1 cellular context compared by ENCODE assay signal in the genomic region with DNA sequence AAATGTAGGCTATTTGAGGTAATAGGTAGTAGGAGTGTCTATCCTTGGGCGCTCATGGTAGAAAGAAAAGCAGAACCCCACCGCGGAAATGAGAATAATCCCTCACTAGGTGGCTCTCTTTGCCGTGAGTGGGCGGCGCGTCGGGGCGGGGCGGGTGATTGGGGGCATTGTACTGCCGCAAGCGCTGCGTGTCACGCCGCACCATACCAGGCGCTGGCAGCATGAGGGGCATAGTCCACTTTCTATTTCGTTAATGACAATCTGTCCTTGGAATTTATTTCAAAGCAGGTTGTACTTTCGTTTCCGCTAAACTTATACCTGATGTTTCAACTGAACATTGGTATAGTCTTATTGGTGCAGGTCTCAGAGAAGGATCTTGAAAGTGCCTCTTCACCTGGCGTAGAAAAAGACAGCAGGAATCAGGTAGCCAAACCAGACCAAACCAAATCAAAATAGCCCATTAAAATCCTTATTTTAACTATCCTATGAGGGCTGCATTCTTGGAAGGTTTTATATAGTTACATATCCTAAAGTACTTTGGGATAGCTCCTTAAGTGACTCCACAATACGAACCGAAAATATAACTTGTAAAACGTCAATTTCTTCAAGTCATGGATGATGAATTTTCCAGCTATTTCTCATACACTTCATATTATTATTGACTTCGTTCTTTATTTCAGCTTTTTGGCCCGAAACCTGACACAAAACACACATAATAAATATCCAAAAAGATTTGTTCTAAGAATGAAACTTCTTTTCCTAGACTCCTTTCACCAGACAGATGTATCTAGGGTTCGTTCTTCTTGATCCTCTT.
TF ChIP-seq lines count a peak whose summit lies in the region.

No MANE protein-coding gene starts in this region.

TF ChIP-seq in HepG2, 621 proteins besides CTCF, POLR2A, EP300 and RAD21 (continues in another document):
- TF ChIP-seq CHD2 (IDR thresholded peaks at IDR 0.05; ENCODE audit: low read depth, low read length) (no peak), ZNF160 (CRISPR knock-in tag; IDR thresholded peaks at IDR 0.05) (no peak), ADNP (CRISPR knock-in tag; IDR thresholded peaks at IDR 0.05) (no peak), GTF3A (CRISPR knock-in tag; conservative IDR thresholded peaks at IDR 0.05) (no peak), RARA (CRISPR knock-in tag; IDR thresholded peaks at IDR 0.05) (peak; percentile 48; the same call in 1 of the 2 replicates), CREM (IDR thresholded peaks at IDR 0.05) (peak; percentile 49), CREM (CRISPR knock-in tag; IDR thresholded peaks at IDR 0.05) (no peak), ZNF790 (CRISPR knock-in tag; IDR thresholded peaks at IDR 0.05; ENCODE audit: borderline replicate concordance) (no peak), SNAI1 (CRISPR knock-in tag; IDR thresholded peaks at IDR 0.05; ENCODE audit: borderline replicate concordance) (peak; percentile 48; the same call in 1 of the 2 replicates), ARID2 (CRISPR knock-in tag; IDR thresholded peaks at IDR 0.05; ENCODE audit: borderline replicate concordance) (no peak), RXRA (CRISPR knock-in tag; IDR thresholded peaks at IDR 0.05) (peak; percentile 48; the same call in 1 of the 2 replicates), MXI1 (IDR thresholded peaks at IDR 0.05; ENCODE audit: borderline replicate concordance, low read depth, low read length) (peak; percentile 88; the same call in 1 of the 3 replicates), PHF5A (CRISPR knock-in tag; IDR thresholded peaks at IDR 0.05; ENCODE audit: low read depth, unreplicated experiment) (peak; percentile 35), ZNF225 (CRISPR knock-in tag; IDR thresholded peaks at IDR 0.05) (no peak), CHCHD3 (CRISPR knock-in tag; IDR thresholded peaks at IDR 0.05) (no peak), RORA (CRISPR knock-in tag; IDR thresholded peaks at IDR 0.05) (peak; percentile 43; the same call in 1 of the 2 replicates), ZNF83 (CRISPR knock-in tag; IDR thresholded peaks at IDR 0.05; ENCODE audit: borderline replicate concordance) (no peak), SMARCC2 (IDR thresholded peaks at IDR 0.05) (no peak), KLF6 (CRISPR knock-in tag; IDR thresholded peaks at IDR 0.05) (0 out of 2 replicates have a peak, but pooled peaks have one; percentile 50), ZNF446 (CRISPR knock-in tag; IDR thresholded peaks at IDR 0.05) (no peak), TEAD3 (CRISPR knock-in tag; optimal IDR thresholded peaks at IDR 0.05; ENCODE audit: borderline replicate concordance) (peak; percentile 96), ZNF788 (CRISPR knock-in tag; IDR thresholded peaks at IDR 0.05; ENCODE audit: borderline replicate concordance) (no peak; the same call in 1 of the 2 replicates), SALL1 (CRISPR knock-in tag; IDR thresholded peaks at IDR 0.05) (peak; percentile 91), GFI1 (CRISPR knock-in tag; IDR thresholded peaks at IDR 0.05; ENCODE audit: borderline replicate concordance) (no peak), LCORL (IDR thresholded peaks at IDR 0.05) (no peak), LCORL (CRISPR knock-in tag; IDR thresholded peaks at IDR 0.05) (peak; percentile 45; the same call in 1 of the 2 replicates)
- TF ChIP-seq, protein P1, sequence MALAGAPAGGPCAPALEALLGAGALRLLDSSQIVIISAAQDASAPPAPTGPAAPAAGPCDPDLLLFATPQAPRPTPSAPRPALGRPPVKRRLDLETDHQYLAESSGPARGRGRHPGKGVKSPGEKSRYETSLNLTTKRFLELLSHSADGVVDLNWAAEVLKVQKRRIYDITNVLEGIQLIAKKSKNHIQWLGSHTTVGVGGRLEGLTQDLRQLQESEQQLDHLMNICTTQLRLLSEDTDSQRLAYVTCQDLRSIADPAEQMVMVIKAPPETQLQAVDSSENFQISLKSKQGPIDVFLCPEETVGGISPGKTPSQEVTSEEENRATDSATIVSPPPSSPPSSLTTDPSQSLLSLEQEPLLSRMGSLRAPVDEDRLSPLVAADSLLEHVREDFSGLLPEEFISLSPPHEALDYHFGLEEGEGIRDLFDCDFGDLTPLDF (CRISPR knock-in tag; IDR thresholded peaks at IDR 0.05) = peak; percentile 47; the same call in 1 of the 2 replicates
- TF ChIP-seq, protein P2, sequence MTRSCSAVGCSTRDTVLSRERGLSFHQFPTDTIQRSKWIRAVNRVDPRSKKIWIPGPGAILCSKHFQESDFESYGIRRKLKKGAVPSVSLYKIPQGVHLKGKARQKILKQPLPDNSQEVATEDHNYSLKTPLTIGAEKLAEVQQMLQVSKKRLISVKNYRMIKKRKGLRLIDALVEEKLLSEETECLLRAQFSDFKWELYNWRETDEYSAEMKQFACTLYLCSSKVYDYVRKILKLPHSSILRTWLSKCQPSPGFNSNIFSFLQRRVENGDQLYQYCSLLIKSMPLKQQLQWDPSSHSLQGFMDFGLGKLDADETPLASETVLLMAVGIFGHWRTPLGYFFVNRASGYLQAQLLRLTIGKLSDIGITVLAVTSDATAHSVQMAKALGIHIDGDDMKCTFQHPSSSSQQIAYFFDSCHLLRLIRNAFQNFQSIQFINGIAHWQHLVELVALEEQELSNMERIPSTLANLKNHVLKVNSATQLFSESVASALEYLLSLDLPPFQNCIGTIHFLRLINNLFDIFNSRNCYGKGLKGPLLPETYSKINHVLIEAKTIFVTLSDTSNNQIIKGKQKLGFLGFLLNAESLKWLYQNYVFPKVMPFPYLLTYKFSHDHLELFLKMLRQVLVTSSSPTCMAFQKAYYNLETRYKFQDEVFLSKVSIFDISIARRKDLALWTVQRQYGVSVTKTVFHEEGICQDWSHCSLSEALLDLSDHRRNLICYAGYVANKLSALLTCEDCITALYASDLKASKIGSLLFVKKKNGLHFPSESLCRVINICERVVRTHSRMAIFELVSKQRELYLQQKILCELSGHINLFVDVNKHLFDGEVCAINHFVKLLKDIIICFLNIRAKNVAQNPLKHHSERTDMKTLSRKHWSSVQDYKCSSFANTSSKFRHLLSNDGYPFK (CRISPR knock-in tag; IDR thresholded peaks at IDR 0.05; ENCODE audit: borderline replicate concordance) = no peak
- TF ChIP-seq, protein P3, sequence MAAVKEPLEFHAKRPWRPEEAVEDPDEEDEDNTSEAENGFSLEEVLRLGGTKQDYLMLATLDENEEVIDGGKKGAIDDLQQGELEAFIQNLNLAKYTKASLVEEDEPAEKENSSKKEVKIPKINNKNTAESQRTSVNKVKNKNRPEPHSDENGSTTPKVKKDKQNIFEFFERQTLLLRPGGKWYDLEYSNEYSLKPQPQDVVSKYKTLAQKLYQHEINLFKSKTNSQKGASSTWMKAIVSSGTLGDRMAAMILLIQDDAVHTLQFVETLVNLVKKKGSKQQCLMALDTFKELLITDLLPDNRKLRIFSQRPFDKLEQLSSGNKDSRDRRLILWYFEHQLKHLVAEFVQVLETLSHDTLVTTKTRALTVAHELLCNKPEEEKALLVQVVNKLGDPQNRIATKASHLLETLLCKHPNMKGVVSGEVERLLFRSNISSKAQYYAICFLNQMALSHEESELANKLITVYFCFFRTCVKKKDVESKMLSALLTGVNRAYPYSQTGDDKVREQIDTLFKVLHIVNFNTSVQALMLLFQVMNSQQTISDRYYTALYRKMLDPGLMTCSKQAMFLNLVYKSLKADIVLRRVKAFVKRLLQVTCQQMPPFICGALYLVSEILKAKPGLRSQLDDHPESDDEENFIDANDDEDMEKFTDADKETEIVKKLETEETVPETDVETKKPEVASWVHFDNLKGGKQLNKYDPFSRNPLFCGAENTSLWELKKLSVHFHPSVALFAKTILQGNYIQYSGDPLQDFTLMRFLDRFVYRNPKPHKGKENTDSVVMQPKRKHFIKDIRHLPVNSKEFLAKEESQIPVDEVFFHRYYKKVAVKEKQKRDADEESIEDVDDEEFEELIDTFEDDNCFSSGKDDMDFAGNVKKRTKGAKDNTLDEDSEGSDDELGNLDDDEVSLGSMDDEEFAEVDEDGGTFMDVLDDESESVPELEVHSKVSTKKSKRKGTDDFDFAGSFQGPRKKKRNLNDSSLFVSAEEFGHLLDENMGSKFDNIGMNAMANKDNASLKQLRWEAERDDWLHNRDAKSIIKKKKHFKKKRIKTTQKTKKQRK (IDR thresholded peaks at IDR 0.05; ENCODE audit: low read length) = no peak
- TF ChIP-seq, protein P4, sequence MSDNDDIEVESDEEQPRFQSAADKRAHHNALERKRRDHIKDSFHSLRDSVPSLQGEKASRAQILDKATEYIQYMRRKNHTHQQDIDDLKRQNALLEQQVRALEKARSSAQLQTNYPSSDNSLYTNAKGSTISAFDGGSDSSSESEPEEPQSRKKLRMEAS (IDR thresholded peaks at IDR 0.05) = peak; percentile 80
- TF ChIP-seq, protein P5, sequence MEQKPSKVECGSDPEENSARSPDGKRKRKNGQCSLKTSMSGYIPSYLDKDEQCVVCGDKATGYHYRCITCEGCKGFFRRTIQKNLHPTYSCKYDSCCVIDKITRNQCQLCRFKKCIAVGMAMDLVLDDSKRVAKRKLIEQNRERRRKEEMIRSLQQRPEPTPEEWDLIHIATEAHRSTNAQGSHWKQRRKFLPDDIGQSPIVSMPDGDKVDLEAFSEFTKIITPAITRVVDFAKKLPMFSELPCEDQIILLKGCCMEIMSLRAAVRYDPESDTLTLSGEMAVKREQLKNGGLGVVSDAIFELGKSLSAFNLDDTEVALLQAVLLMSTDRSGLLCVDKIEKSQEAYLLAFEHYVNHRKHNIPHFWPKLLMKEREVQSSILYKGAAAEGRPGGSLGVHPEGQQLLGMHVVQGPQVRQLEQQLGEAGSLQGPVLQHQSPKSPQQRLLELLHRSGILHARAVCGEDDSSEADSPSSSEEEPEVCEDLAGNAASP (CRISPR knock-in tag; IDR thresholded peaks at IDR 0.05; ENCODE audit: borderline replicate concordance) = no peak
- TF ChIP-seq, protein P6, sequence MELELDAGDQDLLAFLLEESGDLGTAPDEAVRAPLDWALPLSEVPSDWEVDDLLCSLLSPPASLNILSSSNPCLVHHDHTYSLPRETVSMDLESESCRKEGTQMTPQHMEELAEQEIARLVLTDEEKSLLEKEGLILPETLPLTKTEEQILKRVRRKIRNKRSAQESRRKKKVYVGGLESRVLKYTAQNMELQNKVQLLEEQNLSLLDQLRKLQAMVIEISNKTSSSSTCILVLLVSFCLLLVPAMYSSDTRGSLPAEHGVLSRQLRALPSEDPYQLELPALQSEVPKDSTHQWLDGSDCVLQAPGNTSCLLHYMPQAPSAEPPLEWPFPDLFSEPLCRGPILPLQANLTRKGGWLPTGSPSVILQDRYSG (CRISPR knock-in tag; IDR thresholded peaks at IDR 0.05) = no peak
- TF ChIP-seq, protein P7, sequence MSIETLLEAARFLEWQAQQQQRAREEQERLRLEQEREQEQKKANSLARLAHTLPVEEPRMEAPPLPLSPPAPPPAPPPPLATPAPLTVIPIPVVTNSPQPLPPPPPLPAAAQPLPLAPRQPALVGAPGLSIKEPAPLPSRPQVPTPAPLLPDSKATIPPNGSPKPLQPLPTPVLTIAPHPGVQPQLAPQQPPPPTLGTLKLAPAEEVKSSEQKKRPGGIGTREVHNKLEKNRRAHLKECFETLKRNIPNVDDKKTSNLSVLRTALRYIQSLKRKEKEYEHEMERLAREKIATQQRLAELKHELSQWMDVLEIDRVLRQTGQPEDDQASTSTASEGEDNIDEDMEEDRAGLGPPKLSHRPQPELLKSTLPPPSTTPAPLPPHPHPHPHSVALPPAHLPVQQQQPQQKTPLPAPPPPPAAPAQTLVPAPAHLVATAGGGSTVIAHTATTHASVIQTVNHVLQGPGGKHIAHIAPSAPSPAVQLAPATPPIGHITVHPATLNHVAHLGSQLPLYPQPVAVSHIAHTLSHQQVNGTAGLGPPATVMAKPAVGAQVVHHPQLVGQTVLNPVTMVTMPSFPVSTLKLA (IDR thresholded peaks at IDR 0.05) = peak; percentile 61
- TF ChIP-seq, protein P8, sequence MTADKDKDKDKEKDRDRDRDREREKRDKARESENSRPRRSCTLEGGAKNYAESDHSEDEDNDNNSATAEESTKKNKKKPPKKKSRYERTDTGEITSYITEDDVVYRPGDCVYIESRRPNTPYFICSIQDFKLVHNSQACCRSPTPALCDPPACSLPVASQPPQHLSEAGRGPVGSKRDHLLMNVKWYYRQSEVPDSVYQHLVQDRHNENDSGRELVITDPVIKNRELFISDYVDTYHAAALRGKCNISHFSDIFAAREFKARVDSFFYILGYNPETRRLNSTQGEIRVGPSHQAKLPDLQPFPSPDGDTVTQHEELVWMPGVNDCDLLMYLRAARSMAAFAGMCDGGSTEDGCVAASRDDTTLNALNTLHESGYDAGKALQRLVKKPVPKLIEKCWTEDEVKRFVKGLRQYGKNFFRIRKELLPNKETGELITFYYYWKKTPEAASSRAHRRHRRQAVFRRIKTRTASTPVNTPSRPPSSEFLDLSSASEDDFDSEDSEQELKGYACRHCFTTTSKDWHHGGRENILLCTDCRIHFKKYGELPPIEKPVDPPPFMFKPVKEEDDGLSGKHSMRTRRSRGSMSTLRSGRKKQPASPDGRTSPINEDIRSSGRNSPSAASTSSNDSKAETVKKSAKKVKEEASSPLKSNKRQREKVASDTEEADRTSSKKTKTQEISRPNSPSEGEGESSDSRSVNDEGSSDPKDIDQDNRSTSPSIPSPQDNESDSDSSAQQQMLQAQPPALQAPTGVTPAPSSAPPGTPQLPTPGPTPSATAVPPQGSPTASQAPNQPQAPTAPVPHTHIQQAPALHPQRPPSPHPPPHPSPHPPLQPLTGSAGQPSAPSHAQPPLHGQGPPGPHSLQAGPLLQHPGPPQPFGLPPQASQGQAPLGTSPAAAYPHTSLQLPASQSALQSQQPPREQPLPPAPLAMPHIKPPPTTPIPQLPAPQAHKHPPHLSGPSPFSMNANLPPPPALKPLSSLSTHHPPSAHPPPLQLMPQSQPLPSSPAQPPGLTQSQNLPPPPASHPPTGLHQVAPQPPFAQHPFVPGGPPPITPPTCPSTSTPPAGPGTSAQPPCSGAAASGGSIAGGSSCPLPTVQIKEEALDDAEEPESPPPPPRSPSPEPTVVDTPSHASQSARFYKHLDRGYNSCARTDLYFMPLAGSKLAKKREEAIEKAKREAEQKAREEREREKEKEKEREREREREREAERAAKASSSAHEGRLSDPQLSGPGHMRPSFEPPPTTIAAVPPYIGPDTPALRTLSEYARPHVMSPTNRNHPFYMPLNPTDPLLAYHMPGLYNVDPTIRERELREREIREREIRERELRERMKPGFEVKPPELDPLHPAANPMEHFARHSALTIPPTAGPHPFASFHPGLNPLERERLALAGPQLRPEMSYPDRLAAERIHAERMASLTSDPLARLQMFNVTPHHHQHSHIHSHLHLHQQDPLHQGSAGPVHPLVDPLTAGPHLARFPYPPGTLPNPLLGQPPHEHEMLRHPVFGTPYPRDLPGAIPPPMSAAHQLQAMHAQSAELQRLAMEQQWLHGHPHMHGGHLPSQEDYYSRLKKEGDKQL (CRISPR knock-in tag; IDR thresholded peaks at IDR 0.05; ENCODE audit: low read depth) = no peak
- TF ChIP-seq, protein P9, sequence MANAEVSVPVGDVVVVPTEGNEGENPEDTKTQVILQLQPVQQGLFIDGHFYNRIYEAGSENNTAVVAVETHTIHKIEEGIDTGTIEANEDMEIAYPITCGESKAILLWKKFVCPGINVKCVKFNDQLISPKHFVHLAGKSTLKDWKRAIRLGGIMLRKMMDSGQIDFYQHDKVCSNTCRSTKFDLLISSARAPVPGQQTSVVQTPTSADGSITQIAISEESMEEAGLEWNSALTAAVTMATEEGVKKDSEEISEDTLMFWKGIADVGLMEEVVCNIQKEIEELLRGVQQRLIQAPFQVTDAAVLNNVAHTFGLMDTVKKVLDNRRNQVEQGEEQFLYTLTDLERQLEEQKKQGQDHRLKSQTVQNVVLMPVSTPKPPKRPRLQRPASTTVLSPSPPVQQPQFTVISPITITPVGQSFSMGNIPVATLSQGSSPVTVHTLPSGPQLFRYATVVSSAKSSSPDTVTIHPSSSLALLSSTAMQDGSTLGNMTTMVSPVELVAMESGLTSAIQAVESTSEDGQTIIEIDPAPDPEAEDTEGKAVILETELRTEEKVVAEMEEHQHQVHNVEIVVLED (CRISPR knock-in tag; IDR thresholded peaks at IDR 0.05; ENCODE audit: borderline replicate concordance) = peak; percentile 66
- TF ChIP-seq, protein P10, sequence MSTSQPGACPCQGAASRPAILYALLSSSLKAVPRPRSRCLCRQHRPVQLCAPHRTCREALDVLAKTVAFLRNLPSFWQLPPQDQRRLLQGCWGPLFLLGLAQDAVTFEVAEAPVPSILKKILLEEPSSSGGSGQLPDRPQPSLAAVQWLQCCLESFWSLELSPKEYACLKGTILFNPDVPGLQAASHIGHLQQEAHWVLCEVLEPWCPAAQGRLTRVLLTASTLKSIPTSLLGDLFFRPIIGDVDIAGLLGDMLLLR (CRISPR knock-in tag; IDR thresholded peaks at IDR 0.05) = no peak
